ENCODE assay signal across 23 cellular contexts in genomic region chr2:188693111-188693510, GRCh38.
DNase-seq lines count a peak whose midpoint lies in the region; ATAC-seq, FAIRE-seq and TF ChIP-seq lines count a peak whose summit lies in the region.
"Had no signal": no experiment of that assay in that cellular context is flagged by ENCODE, and none has a peak within 500 bp of the region (broad histone marks: within the 10 kb centered on the region; RNA-seq: fewer than 3 reads in every experiment).

No MANE protein-coding gene starts in this region.

- WGBS in right cardiac atrium: 95% methylated on average over 4 of the region's 4 CpGs

- ATAC-seq in right cardiac atrium (no peak), left cardiac atrium (no peak)
- ATAC-seq: K562; psoas muscle; stimulated activated naive B cell treated with anti-CD40 and anti-IgM and Interleukin-4, amounts not matched to agents 10 μg/mL and 1 μg/mL and 100 μg/mL, for 72 hours had no signal

- DNase-seq in right cardiac atrium: peak in 2 of 3 donors; percentile 16 to 21
- no peak for DNase-seq in left cardiac atrium
- peak; percentile 77 for DNase-seq in bronchial epithelial cell (ENCODE audit: low read depth)
- peak; percentile 1 for DNase-seq in keratinocyte (ENCODE audit: low read depth, low spot score)
- DNase-seq in EL: no peak
- DNase-seq in activated CD8-positive, alpha-beta memory T cell treated with anti-CD3 and anti-CD28 coated beads, Interleukin-2, amount 50 U/mL, for 48 hours: no peak
- no peak for DNase-seq in GF-D8 (lab: John Stamatoyannopoulos, UW)
- no peak for DNase-seq in activated CD4-positive, CD25-positive, alpha-beta regulatory T cell (lab: John Stamatoyannopoulos, UW)
- DNase-seq: activated naive CD4-positive, alpha-beta T cell treated with anti-CD3 and anti-CD28 coated beads for 36 hours; activated T-cell treated with anti-CD3 and anti-CD28 coated beads, Interleukin-2, amount 50 U/mL, for 48 hours; amniotic stem cell; H7; NCI-H1436 treated with DMSO at 0.1 percent for 48 hours; NCI-H2171 treated with DMSO at 0.1 percent for 48 hours; NCI-H526 treated with DMSO at 0.1 percent for 48 hours; small intestine; stimulated activated CD4-positive, alpha-beta T cell treated with anti-CD3 and anti-CD28 coated beads, Interleukin-2, amount 100 ng/mL, for 48 hours; stimulated activated naive B cell treated with anti-CD40 and anti-IgM and Interleukin-4, amounts not matched to agents 10 μg/mL and 1 μg/mL and 100 μg/mL, for 72 hours; T1000 had no signal

- no peaks in the 10 kb centered on the region for H3K9me1 ChIP-seq in keratinocyte (ENCODE audit: control insufficient read depth, extremely low read depth, insufficient read depth, low read length)

- H3K36me3 ChIP-seq in bronchial epithelial cell (ENCODE audit: control insufficient read depth, insufficient read depth, low read length) (no peaks in the 10 kb centered on the region), keratinocyte (ENCODE audit: control insufficient read depth in 2 of 2, extremely low read depth in 1 of 2, insufficient read depth in 2 of 2, low read length in 2 of 2) (no peaks in the 10 kb centered on the region)
- H3K36me3 ChIP-seq: BLaER1 had no signal

- H3K4me1 ChIP-seq in right cardiac atrium (ENCODE audit: control insufficient read depth, insufficient read depth, low read length): no peaks in the 10 kb centered on the region
- peaks cover 4% of the 10 kb centered on the region for H3K4me1 ChIP-seq in keratinocyte (ENCODE audit: control insufficient read depth, extremely low read depth, insufficient read depth, low read length)
- H3K4me1 ChIP-seq: psoas muscle had no signal

- no peaks in the 10 kb centered on the region for H3K27me3 ChIP-seq in right cardiac atrium (ENCODE audit: control insufficient read depth, insufficient read depth)
- H3K27me3 ChIP-seq in bronchial epithelial cell (ENCODE audit: control insufficient read depth, insufficient read depth, low read length): no peaks in the 10 kb centered on the region
- no peaks in the 10 kb centered on the region for H3K27me3 ChIP-seq in keratinocyte (ENCODE audit: control insufficient read depth, extremely low read depth, insufficient read depth, low read length)
- H3K27me3 ChIP-seq: BLaER1 had no signal

- H4K20me1 ChIP-seq in keratinocyte (ENCODE audit: control insufficient read depth, extremely low read depth, insufficient read depth, low read length): no peaks in the 10 kb centered on the region
- H4K20me1 ChIP-seq: BLaER1 had no signal

- H3K27ac ChIP-seq in right cardiac atrium (ENCODE audit: low read length) (no peak overlapping the region), keratinocyte (ENCODE audit: control insufficient read depth, insufficient read depth, low read length) (no peak overlapping the region)
- H3K27ac ChIP-seq: BLaER1, psoas muscle had no signal

- intact Hi-C loops in right cardiac atrium (cut with DNase I): no loop called here
- intact Hi-C loops in left cardiac atrium (cut with DNase I): no loop called here

- H3K9me3 ChIP-seq in right cardiac atrium (ENCODE audit: control insufficient read depth, low read length): no peaks in the 10 kb centered on the region
- H3K9me3 ChIP-seq in keratinocyte (ENCODE audit: control insufficient read depth, low read depth, low read length): no peaks in the 10 kb centered on the region
- H3K9me3 ChIP-seq: psoas muscle had no signal

- H3K4me3 ChIP-seq in right cardiac atrium (ENCODE audit: low read length): no peak overlapping the region
- no peak overlapping the region for H3K4me3 ChIP-seq in bronchial epithelial cell (ENCODE audit: low read depth, low read length)
- H3K4me3 ChIP-seq in keratinocyte (ENCODE audit: control insufficient read depth in 2 of 3, extremely low read depth in 1 of 3, insufficient read depth in 2 of 3, low read depth in 1 of 3, low read length in 3 of 3): no peak overlapping the region
- H3K4me3 ChIP-seq: BLaER1, K562, psoas muscle had no signal

- TF ChIP-seq CTCF in bronchial epithelial cell (IDR thresholded peaks at IDR 0.05; ENCODE audit: insufficient read depth, low read length, severe bottlenecking): no peak
- TF ChIP-seq CTCF in keratinocyte (optimal IDR thresholded peaks at IDR 0.05 in 1 of 3, IDR thresholded peaks at IDR 0.05 in 1 of 3, conservative IDR thresholded peaks at IDR 0.05 in 1 of 3; ENCODE audit: extremely low read depth in 1 of 3, insufficient read depth in 2 of 3, low read length in 3 of 3): no peak

- H3K79me2 ChIP-seq in keratinocyte (ENCODE audit: control insufficient read depth, insufficient read depth, low read length): no peaks in the 10 kb centered on the region

- H3K9ac ChIP-seq in keratinocyte (ENCODE audit: control insufficient read depth, extremely low read depth, insufficient read depth, low read length): no peak overlapping the region
- H3K9ac ChIP-seq: BLaER1 had no signal

- no peak overlapping the region for H3K4me2 ChIP-seq in keratinocyte (ENCODE audit: control insufficient read depth, extremely low read depth, insufficient read depth, low read depth, low read length)
- H3K4me2 ChIP-seq: BLaER1 had no signal

- H2AFZ ChIP-seq in keratinocyte (ENCODE audit: control insufficient read depth, low read length): no peak overlapping the region

- dilution Hi-C loops in keratinocyte (cut with MboI; ENCODE audit: extremely low pct_ligation_motif_present, low sequenced_read_pairs): no loop called here

- FAIRE-seq in bronchial epithelial cell (lab: Jason Lieb, UNC) (no peak), keratinocyte (lab: Jason Lieb, UNC) (peak; percentile 23)
- FAIRE-seq: islet of Langerhans, K562, small intestine had no signal

Comparison
In these comparisons a context has a peak if more than half of its experiments do, and no peak if none do; other contexts are left out.
1. DNase-seq: peak in right cardiac atrium (2 of 3), bronchial epithelial cell (single experiment) and keratinocyte (single experiment); none in left cardiac atrium (single experiment), EL (single experiment), activated CD8-positive, alpha-beta memory T cell treated with anti-CD3 and anti-CD28 coated beads, Interleukin-2, amount 50 U/mL, for 48 hours (single experiment), GF-D8 (single experiment) and activated CD4-positive, CD25-positive, alpha-beta regulatory T cell (0 of 4).